Comparison of ENCODE assay signal across 8 cellular contexts in the genomic region with DNA sequence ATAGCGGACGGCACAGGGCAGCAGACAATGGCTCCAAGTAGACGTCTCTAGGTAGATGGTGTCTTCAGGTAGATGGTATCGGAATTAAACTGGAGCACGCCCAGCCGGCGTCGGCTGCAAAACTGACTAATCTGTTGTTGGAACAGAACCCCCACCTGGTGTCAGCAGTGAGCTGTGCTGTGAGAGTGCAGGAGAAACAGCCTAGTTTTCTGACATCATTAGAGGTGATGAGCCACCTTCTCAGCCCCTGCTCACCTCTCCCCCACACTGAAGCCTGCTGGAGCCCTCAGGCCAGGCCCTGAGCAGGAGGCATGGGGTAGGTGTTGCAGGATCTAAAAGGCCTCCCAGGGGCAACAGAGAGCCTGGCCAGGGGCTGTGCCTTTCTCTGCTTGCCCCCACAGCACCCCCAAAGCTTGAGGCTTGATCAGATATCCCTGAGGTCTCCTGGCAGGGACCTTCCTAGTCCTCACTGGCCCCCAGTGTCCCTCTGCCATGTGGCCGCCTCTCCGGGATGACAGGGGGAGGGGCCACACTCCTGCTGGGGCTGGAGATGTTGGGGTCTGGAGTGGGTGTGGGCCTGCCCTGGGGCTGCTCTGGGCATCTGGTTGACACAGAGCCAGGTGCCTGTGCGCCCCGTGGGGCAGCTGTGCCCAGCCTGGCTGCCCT.
A peak's percentile ranks its signal among the peaks of the same experiment; 100 is the strongest.
DNase-seq lines count a peak whose midpoint lies in the region; ATAC-seq lines count a peak whose summit lies in the region.

No MANE protein-coding gene starts in this region.

- no peak for ATAC-seq in HG02840 (IDR thresholded peaks at IDR 0.05; ENCODE audit: low FRiP score, unreplicated experiment)

- DNase-seq in NCI-H524 (lab: John Stamatoyannopoulos, UW), result peak; percentile 23 to 63
- DNase-seq in NCI-H524 treated with DMSO at 0.1 percent for 48 hours (lab: John Stamatoyannopoulos, UW), result no peak
- DNase-seq in NCI-H2171 treated with DMSO at 0.1 percent for 48 hours (lab: John Stamatoyannopoulos, UW), result peak; percentile 49
- peak; percentile 75 for DNase-seq in activated CD8-positive, alpha-beta memory T cell treated with anti-CD3 and anti-CD28 coated beads, Interleukin-2, amount 50 U/mL, for 4 hours
- DNase-seq in fibroblast of peridontal ligament (ENCODE audit: extremely low read depth), result peak; percentile 38
- DNase-seq in stimulated activated CD4-positive, alpha-beta T cell treated with anti-CD3 and anti-CD28 coated beads, Interleukin-12 subunit alpha, Interleukin-12 subunit beta, amount 100 ng/mL, for 4 hours, result peak; percentile 67
- DNase-seq in 8988T, result no peak

Comparison
In these comparisons a context has a peak if more than half of its experiments do, and no peak if none do; other contexts are left out.
1. DNase-seq: peak in NCI-H524 (2 of 2), NCI-H2171 treated with DMSO at 0.1 percent for 48 hours (single experiment), activated CD8-positive, alpha-beta memory T cell treated with anti-CD3 and anti-CD28 coated beads, Interleukin-2, amount 50 U/mL, for 4 hours (single experiment), fibroblast of peridontal ligament (single experiment) and stimulated activated CD4-positive, alpha-beta T cell treated with anti-CD3 and anti-CD28 coated beads, Interleukin-12 subunit alpha, Interleukin-12 subunit beta, amount 100 ng/mL, for 4 hours (single experiment); none in NCI-H524 treated with DMSO at 0.1 percent for 48 hours (single experiment) and 8988T (single experiment).